ENCODE assay signal across 8 cellular contexts in the genomic region with DNA sequence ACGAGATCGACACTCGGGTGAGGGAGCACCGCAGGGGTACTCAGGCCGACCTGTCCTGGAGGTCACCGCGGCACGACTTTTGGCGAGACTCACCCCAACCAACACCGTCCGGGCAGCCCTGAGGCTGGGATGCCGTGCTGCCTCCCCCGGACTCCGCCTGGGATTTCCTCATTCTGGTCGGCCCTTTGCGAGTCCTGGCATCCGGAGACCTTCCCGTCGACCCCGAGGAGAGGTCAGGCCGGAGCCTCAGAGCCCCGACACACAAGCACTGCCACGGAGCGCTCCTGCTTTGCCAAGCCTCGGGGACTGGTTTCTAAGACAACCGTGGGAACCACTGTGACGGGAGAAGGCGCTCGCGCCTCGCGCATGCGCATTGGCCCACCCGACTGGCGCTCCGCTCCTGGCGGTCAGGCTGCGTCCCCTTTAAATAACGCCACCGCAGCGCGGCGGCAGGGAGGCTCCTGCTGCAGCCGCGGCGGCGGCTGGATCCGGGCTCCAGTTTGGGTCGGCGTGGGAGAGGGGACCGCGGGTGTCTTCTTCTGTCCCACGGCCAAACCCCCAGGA.
DNase-seq lines count a peak whose midpoint lies in the region; ATAC-seq, FAIRE-seq and TF ChIP-seq lines count a peak whose summit lies in the region.
"Not testable (repeated sequence)": the region's sequence is repeated elsewhere in the genome, so short reads cannot be mapped to it uniquely, and the experiment has no call there.

No MANE protein-coding gene starts in this region.

- DNase-seq in C1 segment of cervical spinal cord (lab: John Stamatoyannopoulos, UW) = peak; percentile 45 to 96 (median 83)
- DNase-seq in M059J (ENCODE audit: low read depth) = peak; percentile 90
- peak; percentile 93 for DNase-seq in RKO (ENCODE audit: low spot score)
- DNase-seq in activated T-cell treated with anti-CD3 and anti-CD28 coated beads, Interleukin-2, amount 50 U/mL, for 1 hour = peak; percentile 79
- peak; percentile 85 for DNase-seq in endothelial cell of umbilical vein (ENCODE audit: low read depth, low spot score)
- peak; percentile 96 for DNase-seq in mesenteric fat pad (ENCODE audit: low spot score)
- peak; percentile 43 to 75 (median 54) for DNase-seq in stimulated activated CD4-positive, alpha-beta T cell treated with anti-CD3 and anti-CD28 coated beads, TNF-alpha, amount 100 ng/mL, for 1 hour (ENCODE audit: low read depth in 3 of 3, low spot score in 1 of 3)

- not testable (repeated sequence) for H3K27ac ChIP-seq in endothelial cell of umbilical vein (ENCODE audit: insufficient read depth, low read depth, low read length)

- H4K20me1 ChIP-seq in endothelial cell of umbilical vein (replicated peaks; ENCODE audit: control insufficient read depth, extremely low read depth, insufficient read depth, low read length) = not testable (repeated sequence)

- H3K27me3 ChIP-seq in endothelial cell of umbilical vein (ENCODE audit: control insufficient read depth in 2 of 2, insufficient read depth in 2 of 2, low read length in 2 of 2) = peaks cover 22 to 29% of the 10 kb centered on the region in 2 experiments

- peak; percentile 94 for FAIRE-seq in endothelial cell of umbilical vein (lab: Jason Lieb, UNC)

- not testable (repeated sequence) for BruUV-seq in endothelial cell of umbilical vein (replicated peaks; lab: Mats Ljungman, UMichigan)

- not testable (repeated sequence) for H3K79me2 ChIP-seq in endothelial cell of umbilical vein (ENCODE audit: control insufficient read depth, insufficient read depth, low read length)

- H3K4me3 ChIP-seq in endothelial cell of umbilical vein (replicated peaks in 1 of 3; ENCODE audit: insufficient read depth in 1 of 3, low read depth in 1 of 3, low read length in 3 of 3) = peak overlapping the region in 1 of 3 experiments; percentile 11

- not testable (repeated sequence) for H3K9me1 ChIP-seq in endothelial cell of umbilical vein (replicated peaks; ENCODE audit: control insufficient read depth, extremely low read depth, insufficient read depth, low read length)

- CTCF ChIA-PET in endothelial cell of umbilical vein (lab: Charles Lee) = not testable (repeated sequence)

- not testable (repeated sequence) for H3K9ac ChIP-seq in endothelial cell of umbilical vein (replicated peaks; ENCODE audit: extremely low read depth, insufficient read depth, low read length)

- H3K36me3 ChIP-seq in endothelial cell of umbilical vein (ENCODE audit: control insufficient read depth in 2 of 2, extremely low read depth in 1 of 2, insufficient read depth in 2 of 2, low read length in 2 of 2) = not testable (repeated sequence)

- peak overlapping the region; percentile 59 for H2AFZ ChIP-seq in endothelial cell of umbilical vein (ENCODE audit: low read depth, low read length)

- POLR2A ChIA-PET in endothelial cell of umbilical vein (lab: Charles Lee) = not testable (repeated sequence)

- dilution Hi-C loops in endothelial cell of umbilical vein (cut with MboI; ENCODE audit: extremely low pct_ligation_motif_present, low sequenced_read_pairs) = not testable (repeated sequence)

- H3K4me2 ChIP-seq in endothelial cell of umbilical vein (ENCODE audit: insufficient read depth, low read length) = peak overlapping the region; percentile 31

- not testable (repeated sequence) for TF ChIP-seq POLR2A in endothelial cell of umbilical vein (IDR thresholded peaks at IDR 0.05; ENCODE audit: low read depth, low read length)

- H3K4me1 ChIP-seq in endothelial cell of umbilical vein (ENCODE audit: control insufficient read depth, extremely low read depth, insufficient read depth, low read length) = not testable (repeated sequence)

- H3K9me3 ChIP-seq in endothelial cell of umbilical vein (replicated peaks; ENCODE audit: control insufficient read depth, insufficient read depth, low read length) = not testable (repeated sequence)

- intact Hi-C loops in endothelial cell of umbilical vein (cut with micrococcal nuclease) = not testable (repeated sequence)

- peak; percentile 41 for ATAC-seq in GM21360 (IDR thresholded peaks at IDR 0.05; ENCODE audit: unreplicated experiment)

- TF ChIP-seq CTCF in endothelial cell of umbilical vein (IDR thresholded peaks at IDR 0.05; ENCODE audit: extremely low read depth in 1 of 2, insufficient read depth in 1 of 2, low read depth in 1 of 2, low read length in 2 of 2) = peak in 1 of 2 donors; percentile 26

TF ChIP-seq in endothelial cell of umbilical vein, 7 proteins besides CTCF, POLR2A, EP300 and RAD21:
- TF ChIP-seq EZH2 (IDR thresholded peaks at IDR 0.05; ENCODE audit: borderline replicate concordance, low read depth, low read length, severe bottlenecking) = peak; percentile 63
